15 cellular contexts compared by ENCODE assay signal in genomic region chr1:192576190-192577144, GRCh38. TPM values are rescaled to one million over a fixed set of nuclear protein-coding genes. Genes with fewer than 3 reads are reported as not detected.
A peak's percentile ranks its signal among the peaks of the same experiment; 100 is the strongest.
DNase-seq lines count a peak whose midpoint lies in the region; ATAC-seq, FAIRE-seq and TF ChIP-seq lines count a peak whose summit lies in the region.
"Had no signal": no experiment of that assay in that cellular context is flagged by ENCODE, and none has a peak within 500 bp of the region (broad histone marks: within the 10 kb centered on the region; RNA-seq: fewer than 3 reads in every experiment).

No MANE protein-coding gene starts in this region.

- H3K27me3 ChIP-seq in BLaER1 treated with 17β-estradiol and CSF1 and Interleukin-3, amounts not matched to agents 10 nM and 100 nM: no peaks in the 10 kb centered on the region
- no peaks in the 10 kb centered on the region for H3K27me3 ChIP-seq in naive thymus-derived CD4-positive, alpha-beta T cell (ENCODE audit: control insufficient read depth in 2 of 2, insufficient read depth in 2 of 2, low read length in 2 of 2)
- H3K27me3 ChIP-seq: adrenal gland, SJCRH30, tibial nerve had no signal

- H3K4me2 ChIP-seq in BLaER1 treated with 17β-estradiol and CSF1 and Interleukin-3, amounts not matched to agents 10 nM and 100 nM: peak overlapping the region; percentile 32 to 81 (median 58); a peak in 15 of 22 replicates

- H3K4me3 Mint-ChIP-seq in activated naive CD8-positive, alpha-beta T cell treated with anti-CD3 and anti-CD28 coated beads, Interleukin-2, amount 50 U/mL, for 24 hours: peak overlapping the region; percentile 84
- peak overlapping the region in 7 of 10 donors; percentile 69 to 94 (median 86) for H3K4me3 Mint-ChIP-seq in naive thymus-derived CD4-positive, alpha-beta T cell

- CTCF ChIA-PET in naive thymus-derived CD4-positive, alpha-beta T cell (lab: Charles Lee): interaction anchor here (1.1 kb wide), 1 partner anchor 20 kb away, joined by 3 read pairs; no protein-coding TSS in a partner anchor

- H3K9me3 ChIP-seq in BLaER1 treated with 17β-estradiol and CSF1 and Interleukin-3, amounts not matched to agents 10 nM and 100 nM (replicated peaks in 1 of 11): no peaks in the 10 kb centered on the region
- no peaks in the 10 kb centered on the region for H3K9me3 ChIP-seq in naive thymus-derived CD4-positive, alpha-beta T cell (ENCODE audit: control insufficient read depth in 2 of 3, low read length in 3 of 3)
- H3K9me3 ChIP-seq: adrenal gland, left ventricle myocardium inferior, prostate gland, SJCRH30, tibial nerve had no signal

- no peaks in the 10 kb centered on the region for H4K20me1 ChIP-seq in BLaER1 treated with 17β-estradiol and CSF1 and Interleukin-3, amounts not matched to agents 10 nM and 100 nM

- H3K27ac ChIP-seq in BLaER1 treated with 17β-estradiol and CSF1 and Interleukin-3, amounts not matched to agents 10 nM and 100 nM: peak overlapping the region in 6 of 11 experiments; percentile 42 to 71 (median 64); a peak in 10 of 22 replicates
- H3K27ac ChIP-seq in naive thymus-derived CD4-positive, alpha-beta T cell (ENCODE audit: low read depth, low read length): peak overlapping the region; percentile 65
- H3K27ac ChIP-seq: left ventricle myocardium inferior, prostate gland, SJCRH30 had no signal

- peak; percentile 55 for TF ChIP-seq POLR2A in GM12892 (IDR thresholded peaks at IDR 0.05; ENCODE audit: low read depth, low read length)

- peak overlapping the region; percentile 86 for H3K27ac Mint-ChIP-seq in activated naive CD8-positive, alpha-beta T cell treated with anti-CD3 and anti-CD28 coated beads, Interleukin-2, amount 50 U/mL, for 24 hours
- H3K27ac Mint-ChIP-seq in naive thymus-derived CD4-positive, alpha-beta T cell: peak overlapping the region; percentile 11 to 98 (median 90)

- no peak for FAIRE-seq in GM12892 (lab: Jason Lieb, UNC)

- peaks cover 76% of the 10 kb centered on the region for H3K4me1 Mint-ChIP-seq in activated naive CD8-positive, alpha-beta T cell treated with anti-CD3 and anti-CD28 coated beads, Interleukin-2, amount 50 U/mL, for 24 hours
- peaks cover 18 to 78% (median 60%) of the 10 kb centered on the region in 7 donors for H3K4me1 Mint-ChIP-seq in naive thymus-derived CD4-positive, alpha-beta T cell

- DNase-seq in GM12892 (ENCODE audit: insufficient read length): no peak
- no peak for DNase-seq in activated naive CD8-positive, alpha-beta T cell treated with anti-CD3 and anti-CD28 coated beads, Interleukin-2, amount 50 U/mL, for 24 hours
- no peak for DNase-seq in naive thymus-derived CD4-positive, alpha-beta T cell
- DNase-seq in stimulated activated CD4-positive, alpha-beta T cell treated with anti-CD3 and anti-CD28 coated beads, Interleukin-15, amount 100 ng/mL, for 24 hours: no peak
- DNase-seq in SK-N-DZ (ENCODE audit: low spot score): no peak
- DNase-seq in pons (ENCODE audit: low spot score): no peak
- DNase-seq: glutamatergic neuron, SJCRH30 had no signal

- H3K9me3 Mint-ChIP-seq in activated naive CD8-positive, alpha-beta T cell treated with anti-CD3 and anti-CD28 coated beads, Interleukin-2, amount 50 U/mL, for 24 hours: no peaks in the 10 kb centered on the region
- no peaks in the 10 kb centered on the region for H3K9me3 Mint-ChIP-seq in naive thymus-derived CD4-positive, alpha-beta T cell

- H3K36me3 ChIP-seq in BLaER1 treated with 17β-estradiol and CSF1 and Interleukin-3, amounts not matched to agents 10 nM and 100 nM: no peaks in the 10 kb centered on the region
- H3K36me3 ChIP-seq in naive thymus-derived CD4-positive, alpha-beta T cell (ENCODE audit: control insufficient read depth in 2 of 3, insufficient read depth in 3 of 3, low read length in 3 of 3): peaks cover 0 to 7% (median 0%) of the 10 kb centered on the region in 3 experiments
- H3K36me3 ChIP-seq: adrenal gland, left ventricle myocardium inferior, prostate gland, SJCRH30, tibial nerve had no signal

- POLR2A ChIA-PET in naive thymus-derived CD4-positive, alpha-beta T cell (lab: Charles Lee): no interaction called here

- ATAC-seq in activated naive CD8-positive, alpha-beta T cell treated with anti-CD3 and anti-CD28 coated beads, Interleukin-2, amount 50 U/mL, for 24 hours: no peak
- ATAC-seq in naive thymus-derived CD4-positive, alpha-beta T cell: no peak
- no peak for ATAC-seq in HG02610 (IDR thresholded peaks at IDR 0.05; ENCODE audit: unreplicated experiment)

- peak overlapping the region in 4 of 10 experiments; percentile 35 to 41 (median 36); a peak in 7 of 20 replicates for H3K4me3 ChIP-seq in BLaER1 treated with 17β-estradiol and CSF1 and Interleukin-3, amounts not matched to agents 10 nM and 100 nM
- peak overlapping the region; percentile 52 for H3K4me3 ChIP-seq in naive thymus-derived CD4-positive, alpha-beta T cell (ENCODE audit: low read length)
- H3K4me3 ChIP-seq: left ventricle myocardium inferior, prostate gland, SJCRH30 had no signal

- peaks cover 5 to 36% (median 17%) of the 10 kb centered on the region in 10 experiments for H3K4me1 ChIP-seq in BLaER1 treated with 17β-estradiol and CSF1 and Interleukin-3, amounts not matched to agents 10 nM and 100 nM
- peaks cover 25 to 42% of the 10 kb centered on the region in 2 donors for H3K4me1 ChIP-seq in naive thymus-derived CD4-positive, alpha-beta T cell (ENCODE audit: control insufficient read depth in 2 of 2, insufficient read depth in 2 of 2, low read length in 2 of 2)
- H3K4me1 ChIP-seq: left ventricle myocardium inferior, tibial nerve had no signal

- H3K36me3 Mint-ChIP-seq in activated naive CD8-positive, alpha-beta T cell treated with anti-CD3 and anti-CD28 coated beads, Interleukin-2, amount 50 U/mL, for 24 hours (ENCODE audit: low read depth): peaks cover 14% of the 10 kb centered on the region
- peaks cover 0 to 32% (median 0%) of the 10 kb centered on the region in 5 donors for H3K36me3 Mint-ChIP-seq in naive thymus-derived CD4-positive, alpha-beta T cell

- no peaks in the 10 kb centered on the region for H3K27me3 Mint-ChIP-seq in activated naive CD8-positive, alpha-beta T cell treated with anti-CD3 and anti-CD28 coated beads, Interleukin-2, amount 50 U/mL, for 24 hours
- no peaks in the 10 kb centered on the region for H3K27me3 Mint-ChIP-seq in naive thymus-derived CD4-positive, alpha-beta T cell

- intact Hi-C loops in naive thymus-derived CD4-positive, alpha-beta T cell (cut with micrococcal nuclease): loop anchor here (5.0 to 10.0 kb wide), 3 partner anchors 231 to 958 kb away; partner anchors contain the start of genes CDC73 (in 1 of the 2) and RGS2 (in 1 of the 2)

- H3K9ac ChIP-seq in BLaER1 treated with 17β-estradiol and CSF1 and Interleukin-3, amounts not matched to agents 10 nM and 100 nM: peak overlapping the region in 3 of 11 experiments; percentile 60 to 70 (median 67); a peak in 5 of 22 replicates

RNA-seq across cellular contexts. Expression of gene RGS1, which starts 0.9 kb away (rescaled TPM):
- polyA plus RNA-seq in GM12892 (2012; ENCODE audit: missing spikeins): 434 TPM
- total RNA-seq in naive thymus-derived CD4-positive, alpha-beta T cell: 100 to 1,000 TPM in 2 of 5 experiments, 10 to 100 TPM in 1, 1 to 10 TPM in 2; 3.4 to 607 (median 22.1) TPM
- 10 to 100 TPM in 1 of 2 donors, 1 to 10 TPM in 1; 3.4 to 14.3 TPM for polyA plus RNA-seq in naive thymus-derived CD4-positive, alpha-beta T cell
- not detected in 2 replicates for polyA plus RNA-seq in SK-N-DZ (2014; cell fraction: cytosol; rRNA removed)
- polyA plus RNA-seq in SK-N-DZ (2014; cell fraction: nucleus; rRNA removed): not detected in 2 replicates
- total RNA-seq: NCI-H460, SJCRH30 had no signal

RNA-seq across cellular contexts. Expression of gene RGS13, which starts 59.5 kb away (rescaled TPM):
- 0.21 TPM for polyA plus RNA-seq in GM12892 (2012; ENCODE audit: missing spikeins)
- under 1 TPM in 1 of 5 experiments, not detected in 4; 0.56 TPM for total RNA-seq in naive thymus-derived CD4-positive, alpha-beta T cell
- polyA plus RNA-seq in naive thymus-derived CD4-positive, alpha-beta T cell: not detected
- polyA plus RNA-seq in SK-N-DZ (2014; cell fraction: cytosol; rRNA removed): not detected in 2 replicates
- polyA plus RNA-seq in SK-N-DZ (2014; cell fraction: nucleus; rRNA removed): 0.26 TPM in 1 of 2 replicates, not detected in the other
- total RNA-seq: NCI-H460, prostate gland, SJCRH30 had no signal
